In the genomic region with DNA sequence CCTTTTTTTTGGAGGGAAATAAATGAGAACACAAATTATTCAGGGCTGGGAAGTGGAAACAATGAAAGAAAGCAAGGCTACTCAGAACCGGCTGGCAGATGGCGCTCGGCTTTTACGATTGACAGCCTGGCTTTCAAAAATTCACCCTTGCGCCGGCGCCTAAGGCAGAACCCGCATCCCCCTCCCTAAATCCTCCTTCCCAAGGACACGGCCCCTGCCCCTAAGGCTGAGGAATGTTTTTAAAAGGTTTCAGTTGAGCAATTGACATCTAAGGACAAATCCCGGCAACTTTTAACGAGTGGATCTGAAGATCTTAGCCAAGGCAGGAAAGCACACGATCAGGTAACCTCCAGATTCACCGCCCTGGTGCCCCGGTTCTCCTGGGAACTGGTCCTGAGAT, we compare ENCODE assay signal across 12 cellular contexts. TPM values are rescaled to one million over a fixed set of nuclear protein-coding genes. Genes with fewer than 3 reads are reported as not detected.
A peak's percentile ranks its signal among the peaks of the same experiment; 100 is the strongest.
DNase-seq lines count a peak whose midpoint lies in the region; ATAC-seq, FAIRE-seq and TF ChIP-seq lines count a peak whose summit lies in the region.
"Had no signal": no experiment of that assay in that cellular context is flagged by ENCODE, and none has a peak within 500 bp of the region (broad histone marks: within the 10 kb centered on the region; RNA-seq: fewer than 3 reads in every experiment).

No MANE protein-coding gene starts in this region.

- H3K9ac ChIP-seq in HepG2 (ENCODE audit: insufficient read depth, low read depth, low read length) = no peak overlapping the region

- intact Hi-C loops in HepG2 (cut with micrococcal nuclease; ENCODE audit: unreplicated experiment) (no loop called here), right lobe of liver (cut with DNase I) (loop anchor here in 1 of 2 donors (5.0 kb wide), 1 partner anchor 354 kb away; no protein-coding TSS in a partner anchor)

- TF ChIP-seq CTCF in HepG2 (CRISPR knock-in tag; IDR thresholded peaks at IDR 0.05) = peak; percentile 78
- no peak for TF ChIP-seq CTCF in right lobe of liver (IDR thresholded peaks at IDR 0.05)
- TF ChIP-seq CTCF in RWPE2 (IDR thresholded peaks at IDR 0.05; ENCODE audit: poor library complexity, severe bottlenecking) = peak; percentile 93

- DNase-seq in HepG2 (ENCODE audit: low spot score) (no peak), right lobe of liver (no peak), RWPE2 (ENCODE audit: low spot score) (no peak), globus pallidus (ENCODE audit: low spot score) (peak; percentile 28), NK-92 (lab: John Stamatoyannopoulos, UW; ENCODE audit: unreplicated experiment) (no peak), OCI-M1 (lab: John Stamatoyannopoulos, UW) (no peak)
- no peak for DNase-seq in activated T-cell treated with anti-CD3 and anti-CD28 coated beads, Interleukin-2, amount 50 U/mL, for 1 hour
- no peak for DNase-seq in stimulated activated CD4-positive, alpha-beta T cell treated with anti-CD3 and anti-CD28 coated beads, Interleukin-4, amount 100 ng/mL, for 4 hours
- DNase-seq: Calu3; stimulated activated CD4-positive, alpha-beta T cell treated with anti-CD3 and anti-CD28 coated beads, Interleukin-2, amount 100 ng/mL, for 48 hours; T-helper 17 cell had no signal

- no peak for TF ChIP-seq POLR2A in HepG2 (IDR thresholded peaks at IDR 0.05; ENCODE audit: insufficient read depth in 1 of 2, low read depth in 2 of 2, low read length in 2 of 2)
- no peak for TF ChIP-seq POLR2A in right lobe of liver (IDR thresholded peaks at IDR 0.05)

- H3K27ac ChIP-seq in HepG2 (ENCODE audit: extremely low read length, insufficient read depth, low read length) (no peak overlapping the region), right lobe of liver (no peak overlapping the region), RWPE2 (ENCODE audit: poor library complexity, severe bottlenecking) (no peak overlapping the region)

- H3K36me3 ChIP-seq in HepG2 (replicated peaks in 1 of 2; ENCODE audit: control insufficient read depth in 1 of 2, insufficient read depth in 2 of 2, low read length in 2 of 2) (no peaks in the 10 kb centered on the region), right lobe of liver (no peaks in the 10 kb centered on the region), RWPE2 (ENCODE audit: low read depth) (no peaks in the 10 kb centered on the region)

- H3K4me2 ChIP-seq in HepG2 (ENCODE audit: low read depth, low read length) = peak overlapping the region; percentile 48

- H3K27me3 ChIP-seq in HepG2 (ENCODE audit: control insufficient read depth in 1 of 2, insufficient read depth in 2 of 2, low read length in 2 of 2) = peaks cover 0 to 14% of the 10 kb centered on the region in 2 experiments; a peak in 3 of 5 replicates
- H3K27me3 ChIP-seq in right lobe of liver = no peaks in the 10 kb centered on the region
- H3K27me3 ChIP-seq in RWPE2 (ENCODE audit: insufficient read depth, poor library complexity, severe bottlenecking) = peaks cover 18% of the 10 kb centered on the region

- CTCF ChIA-PET in HepG2 (lab: Yijun Ruan, JAX; ENCODE audit: low intra/inter-chr PET ratio, low total read pairs) = interaction anchor here (1.1 to 3.9 kb wide), 3 partner anchors 339 to 535 kb away, joined by 3 to 80 read pairs (median 5); no protein-coding TSS in a partner anchor

- 11% methylated on average over 14 of the region's 14 CpGs for WGBS in HepG2 (ENCODE audit: low lambda C conversion rate)
- WGBS in right lobe of liver (ENCODE audit: insufficient coverage, low coverage, low lambda C conversion rate, missing lambda C conversion rate) = 42% methylated on average over 10 of the region's 14 CpGs

- no peaks in the 10 kb centered on the region for H3K9me3 ChIP-seq in HepG2 (ENCODE audit: low read length)
- H3K9me3 ChIP-seq in right lobe of liver = no peaks in the 10 kb centered on the region
- H3K9me3 ChIP-seq in RWPE2 (ENCODE audit: severe bottlenecking) = no peaks in the 10 kb centered on the region

- in situ Hi-C loops in HepG2 (cut with HindIII; ENCODE audit: extremely low pct_ligation_motif_present, low pct_unique_long_range_greater_than_20kb) = loop anchor here (5.0 kb wide), 1 partner anchor 629 kb away; no protein-coding TSS in a partner anchor

- POLR2A ChIA-PET in HepG2 (lab: Yijun Ruan, JAX) = no interaction called here

- H3K79me2 ChIP-seq in HepG2 (ENCODE audit: insufficient read depth, low read length) = no peaks in the 10 kb centered on the region

- TF ChIP-seq EP300 in HepG2 (IDR thresholded peaks at IDR 0.05; ENCODE audit: low read depth in 2 of 2, low read length in 2 of 2) (no peak), HepG2 (CRISPR knock-in tag; IDR thresholded peaks at IDR 0.05; ENCODE audit: borderline replicate concordance) (no peak)

- no peaks in the 10 kb centered on the region for H4K20me1 ChIP-seq in HepG2 (ENCODE audit: insufficient read depth, low read length)

- BruUV-seq in HepG2 (replicated peaks; lab: Mats Ljungman, UMichigan) = no TSS peak

- peak; percentile 76 for TF ChIP-seq RAD21 in HepG2 (CRISPR knock-in tag; IDR thresholded peaks at IDR 0.05)

- H2AFZ ChIP-seq in HepG2 (ENCODE audit: low read length) = no peak overlapping the region

- H3K4me1 ChIP-seq in HepG2 (ENCODE audit: insufficient read depth, low read length) (peaks cover 9% of the 10 kb centered on the region; the same call in 1 of the 2 replicates), right lobe of liver (no peaks in the 10 kb centered on the region), RWPE2 (ENCODE audit: insufficient read depth, poor library complexity, severe bottlenecking) (no peaks in the 10 kb centered on the region)

- H3K4me3 ChIP-seq in HepG2 (replicated peaks in 1 of 3; ENCODE audit: insufficient read depth in 1 of 3, low read depth in 2 of 3, low read length in 3 of 3) = no peak overlapping the region
- no peak overlapping the region for H3K4me3 ChIP-seq in right lobe of liver
- H3K4me3 ChIP-seq in RWPE2 (ENCODE audit: severe bottlenecking) = no peak overlapping the region

- FAIRE-seq in HepG2 (lab: Jason Lieb, UNC) = peak; percentile 42

- ATAC-seq in HepG2 = peak; percentile 50
- no peak for ATAC-seq in right lobe of liver
- no peak for ATAC-seq in RWPE2 (ENCODE audit: low read depth)
- ATAC-seq: activated T-helper 17 cell treated with anti-CD3 and anti-CD28 coated beads, Interleukin-2, amount 50 U/mL, for 72 hours; T-helper 17 cell had no signal

TF ChIP-seq in HepG2, 621 proteins besides CTCF, POLR2A, EP300 and RAD21 (continues in another document):
- TF ChIP-seq RFXAP (CRISPR knock-in tag; IDR thresholded peaks at IDR 0.05; ENCODE audit: borderline replicate concordance) = 0 out of 2 replicates have a peak, but pooled peaks have one; percentile 15
- TF ChIP-seq ZNF816 (CRISPR knock-in tag; IDR thresholded peaks at IDR 0.05; ENCODE audit: borderline replicate concordance) = no peak
- TF ChIP-seq STAG1 (CRISPR knock-in tag; IDR thresholded peaks at IDR 0.05) = peak; percentile 91

RNA-seq across cellular contexts. Expression of gene GNAS, which starts 16.3 kb away (rescaled TPM):
- 382 and 407 TPM in 2 replicates for total RNA-seq in HepG2 (2016; rRNA removed; fragmentation: Illumina TruSeq; extraction: Trizol)
- 604 and 617 TPM in 2 replicates for total RNA-seq in HepG2 (2016; cell fraction: cytosol; rRNA removed; fragmentation: Illumina TruSeq; extraction: Trizol; ENCODE audit: low read depth)
- total RNA-seq in HepG2 (2016; cell fraction: insoluble cytoplasmic fraction; rRNA removed; fragmentation: Illumina TruSeq; extraction: Trizol) = 369 and 397 TPM in 2 replicates
- 887 and 1,010 TPM in 2 replicates for total RNA-seq in HepG2 (2016; cell fraction: membrane; rRNA removed; fragmentation: Illumina TruSeq; extraction: Trizol)
- 281 and 324 TPM in 2 replicates for total RNA-seq in HepG2 (2016; cell fraction: nucleus; rRNA removed; fragmentation: Illumina TruSeq; extraction: Trizol)
- 1,008 and 1,029 TPM in 2 replicates for polyA plus RNA-seq in HepG2 (2011; rRNA removed)
- polyA plus RNA-seq in HepG2 (2011; cell fraction: cytosol; rRNA removed) = 1,419 and 1,481 TPM in 2 replicates
- polyA plus RNA-seq in HepG2 (2011; cell fraction: nucleus; rRNA removed) = 1,285 and 1,363 TPM in 2 replicates
- polyA plus RNA-seq in HepG2 (2012) = 1,216 and 1,583 TPM in 2 replicates
- polyA plus RNA-seq in HepG2 (2016; cell fraction: cytosol; fragmentation: Illumina TruSeq; extraction: Trizol; ENCODE audit: low read depth) = 2,019 and 2,103 TPM in 2 replicates
- polyA plus RNA-seq in HepG2 (2016; cell fraction: insoluble cytoplasmic fraction; fragmentation: Illumina TruSeq; extraction: Trizol; ENCODE audit: low read depth) = 991 and 1,223 TPM in 2 replicates
- 2,245 and 2,285 TPM in 2 replicates for polyA plus RNA-seq in HepG2 (2016; cell fraction: membrane; fragmentation: Illumina TruSeq; extraction: Trizol; ENCODE audit: low read depth)
- 1,096 and 1,140 TPM in 2 replicates for polyA plus RNA-seq in HepG2 (2016; cell fraction: nucleus; fragmentation: Illumina TruSeq; extraction: Trizol; ENCODE audit: insufficient read depth, low read depth)
- polyA minus RNA-seq in HepG2 (2011; rRNA and poly(A)+ RNA removed; ENCODE audit: low replicate concordance) = 1,501 and 1,552 TPM in 2 replicates
- 671 and 731 TPM in 2 replicates for polyA minus RNA-seq in HepG2 (2011; cell fraction: cytosol; rRNA and poly(A)+ RNA removed)
- polyA minus RNA-seq in HepG2 (2011; cell fraction: nucleus; rRNA and poly(A)+ RNA removed) = 391 and 498 TPM in 2 replicates
- total RNA-seq in right lobe of liver = 100 to 1,000 TPM; 254 to 400 (median 287) TPM

RNA-seq across cellular contexts. Expression of gene GNAS-AS1, which starts 18.1 kb away (rescaled TPM):
- total RNA-seq in HepG2 (2016; rRNA removed; fragmentation: Illumina TruSeq; extraction: Trizol) (not detected in 2 replicates), right lobe of liver (under 1 TPM in 3 of 6 experiments, not detected in 3; 0.23 to 0.37 (median 0.27) TPM)
- total RNA-seq in HepG2 (2016; cell fraction: cytosol; rRNA removed; fragmentation: Illumina TruSeq; extraction: Trizol; ENCODE audit: low read depth) = not detected in 2 replicates
- not detected in 2 replicates for total RNA-seq in HepG2 (2016; cell fraction: insoluble cytoplasmic fraction; rRNA removed; fragmentation: Illumina TruSeq; extraction: Trizol)
- total RNA-seq in HepG2 (2016; cell fraction: membrane; rRNA removed; fragmentation: Illumina TruSeq; extraction: Trizol) = not detected in 2 replicates
- total RNA-seq in HepG2 (2016; cell fraction: nucleus; rRNA removed; fragmentation: Illumina TruSeq; extraction: Trizol) = not detected in 2 replicates
- polyA plus RNA-seq in HepG2 (2011; rRNA removed) = not detected in 2 replicates
- polyA plus RNA-seq in HepG2 (2011; cell fraction: cytosol; rRNA removed) = not detected in 2 replicates
- polyA plus RNA-seq in HepG2 (2011; cell fraction: nucleus; rRNA removed) = 0.06 and 0.23 TPM in 2 replicates
- not detected in 2 replicates for polyA plus RNA-seq in HepG2 (2012)
- polyA plus RNA-seq in HepG2 (2016; cell fraction: cytosol; fragmentation: Illumina TruSeq; extraction: Trizol; ENCODE audit: low read depth) = not detected in 2 replicates
- polyA plus RNA-seq in HepG2 (2016; cell fraction: insoluble cytoplasmic fraction; fragmentation: Illumina TruSeq; extraction: Trizol; ENCODE audit: low read depth) = not detected in 2 replicates
- polyA plus RNA-seq in HepG2 (2016; cell fraction: membrane; fragmentation: Illumina TruSeq; extraction: Trizol; ENCODE audit: low read depth) = not detected in 2 replicates
- polyA plus RNA-seq in HepG2 (2016; cell fraction: nucleus; fragmentation: Illumina TruSeq; extraction: Trizol; ENCODE audit: insufficient read depth, low read depth) = not detected in 2 replicates
- polyA minus RNA-seq in HepG2 (2011; rRNA and poly(A)+ RNA removed; ENCODE audit: low replicate concordance) = 0.49 TPM in 1 of 2 replicates, not detected in the other
- polyA minus RNA-seq in HepG2 (2011; cell fraction: cytosol; rRNA and poly(A)+ RNA removed) = not detected in 2 replicates
- 0.26 and 0.37 TPM in 2 replicates for polyA minus RNA-seq in HepG2 (2011; cell fraction: nucleus; rRNA and poly(A)+ RNA removed)

Comparison
In these comparisons a context has a peak if more than half of its experiments do, and no peak if none do; other contexts are left out.
1. CTCF ChIP-seq: peak in HepG2 (single experiment) and RWPE2 (single experiment); none in right lobe of liver (0 of 4).